5 cellular contexts compared by ENCODE assay signal in the genomic region with DNA sequence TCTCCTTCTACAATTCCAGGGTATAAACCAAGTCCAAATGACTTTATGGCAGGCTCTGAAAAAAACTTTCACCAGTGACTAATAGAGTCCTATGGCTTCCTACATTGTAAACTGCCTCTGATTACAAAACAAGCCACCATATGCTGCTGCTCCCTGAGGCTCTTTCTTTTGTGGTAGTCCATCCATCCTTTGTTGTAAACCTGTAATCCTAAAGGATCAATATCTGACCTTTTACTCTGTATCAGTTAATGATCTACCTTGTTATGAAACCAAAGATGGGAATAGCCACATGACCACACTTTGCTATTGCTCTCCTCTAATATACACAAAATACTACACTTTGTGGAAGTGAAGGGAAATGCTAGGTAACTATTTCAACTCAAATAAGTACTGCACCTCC.
"Had no signal": no experiment of that assay in that cellular context is flagged by ENCODE, and none has a peak within 500 bp of the region (broad histone marks: within the 10 kb centered on the region; RNA-seq: fewer than 3 reads in every experiment).

No MANE protein-coding gene starts in this region.

- DNase-seq: H9, HCEC 1CT, KBM-7 had no signal

- H3K36me3 Mint-ChIP-seq: IgD-negative memory B cell had no signal

- ATAC-seq: GM23338 had no signal

- H3K4me3 ChIP-seq: GM23338 had no signal

- H3K4me3 Mint-ChIP-seq: GM23338, H9, IgD-negative memory B cell had no signal

- H3K27ac Mint-ChIP-seq: GM23338, IgD-negative memory B cell had no signal

- H3K4me1 Mint-ChIP-seq: GM23338, H9, IgD-negative memory B cell had no signal
